ENCODE assay signal across 8 cellular contexts in genomic region chr5:116532762-116533525, GRCh38.
DNase-seq lines count a peak whose midpoint lies in the region; ATAC-seq lines count a peak whose summit lies in the region.

No MANE protein-coding gene starts in this region.

- peak; percentile 60 for ATAC-seq in HG02870 (IDR thresholded peaks at IDR 0.05; ENCODE audit: unreplicated experiment)
- no peak for ATAC-seq in GM21526 (IDR thresholded peaks at IDR 0.05; ENCODE audit: low FRiP score, unreplicated experiment)
- no peak for ATAC-seq in HG03039 (IDR thresholded peaks at IDR 0.05; ENCODE audit: unreplicated experiment)

- DNase-seq in DMS53 (lab: John Stamatoyannopoulos, UW) (peak; percentile 89), NCI-H2171 (lab: John Stamatoyannopoulos, UW) (peak; percentile 25), kidney glomerular epithelial cell (lab: John Stamatoyannopoulos, UW) (peak; percentile 82), C1 segment of cervical spinal cord (lab: John Stamatoyannopoulos, UW) (no peak)
- no peak for DNase-seq in activated naive CD4-positive, alpha-beta T cell treated with anti-CD3 and anti-CD28 coated beads, Interleukin-2, amount 50 U/mL, for 16 hours

Comparison
In these comparisons a context has a peak if more than half of its experiments do, and no peak if none do; other contexts are left out.
1. DNase-seq: peak in DMS53 (single experiment), NCI-H2171 (single experiment) and kidney glomerular epithelial cell (single experiment); none in C1 segment of cervical spinal cord (0 of 14) and activated naive CD4-positive, alpha-beta T cell treated with anti-CD3 and anti-CD28 coated beads, Interleukin-2, amount 50 U/mL, for 16 hours (single experiment).